In the genomic region with DNA sequence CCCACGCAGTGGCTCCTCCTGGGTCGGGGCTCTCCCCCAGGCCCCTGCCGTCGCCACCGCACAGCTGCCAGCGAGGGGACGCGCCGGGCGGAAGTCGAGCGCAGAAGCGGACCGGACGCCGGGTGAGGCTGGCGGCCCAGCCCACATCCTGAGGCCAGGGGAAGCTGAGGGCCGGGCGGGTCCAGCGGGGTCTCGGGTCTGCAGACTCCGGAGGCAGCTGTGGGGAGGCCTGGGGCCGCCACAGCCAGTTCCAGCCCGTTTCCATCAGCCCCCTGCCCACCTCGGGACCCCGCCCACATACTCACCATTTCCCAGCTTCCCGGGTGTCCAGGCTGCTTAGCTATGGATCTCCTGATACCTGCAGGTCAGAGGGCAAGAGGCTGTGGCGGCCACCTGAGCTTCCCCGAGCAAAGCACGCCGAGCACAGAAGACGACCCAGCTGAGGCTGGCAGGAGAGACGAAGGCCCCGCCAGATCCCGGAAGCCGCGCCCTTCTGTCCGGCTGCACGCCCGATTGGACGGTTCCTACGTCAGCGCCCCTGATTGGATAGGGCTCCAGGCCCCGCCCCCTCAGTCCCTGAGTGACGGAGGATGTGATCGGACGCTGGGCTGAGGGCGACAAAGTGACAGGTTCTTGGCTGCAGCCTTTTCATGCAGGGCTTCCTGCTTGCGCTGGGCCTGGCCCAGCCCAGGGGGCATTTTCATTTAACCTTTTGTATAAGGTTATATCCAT, we compare ENCODE assay signal across 8 cellular contexts. TPM values are rescaled to one million over a fixed set of nuclear protein-coding genes. Genes with fewer than 3 reads are reported as not detected.
DNase-seq lines count a peak whose midpoint lies in the region; ATAC-seq and TF ChIP-seq lines count a peak whose summit lies in the region.

No MANE protein-coding gene starts in this region.

- peaks cover 9% of the 10 kb centered on the region; the same call in 1 of the 2 replicates for H3K4me1 ChIP-seq in PC-9 (replicated peaks; ENCODE audit: insufficient read depth)
- H3K4me1 ChIP-seq in esophagus muscularis mucosa, result peaks cover 17 to 30% (median 22%) of the 10 kb centered on the region in 4 donors
- peaks cover 13 to 14% of the 10 kb centered on the region in 2 donors for H3K4me1 ChIP-seq in muscle layer of duodenum (ENCODE audit: control insufficient read depth in 1 of 2, insufficient read depth in 2 of 2, low read length in 2 of 2)

- no peaks in the 10 kb centered on the region for H3K36me3 ChIP-seq in PC-9 (ENCODE audit: low read depth)
- peaks cover 0 to 10% (median 0%) of the 10 kb centered on the region in 4 donors for H3K36me3 ChIP-seq in esophagus muscularis mucosa
- H3K36me3 ChIP-seq in muscle layer of duodenum (ENCODE audit: control insufficient read depth in 1 of 2, insufficient read depth in 2 of 2, low read length in 2 of 2), result no peaks in the 10 kb centered on the region

- TF ChIP-seq POLR2A in esophagus muscularis mucosa (IDR thresholded peaks at IDR 0.05; ENCODE audit: low read depth), result no peak

- peaks cover 28% of the 10 kb centered on the region for H3K79me2 ChIP-seq in PC-9 (ENCODE audit: low read depth)

- H3K9me3 ChIP-seq in PC-9 (ENCODE audit: insufficient read depth, low read depth), result no peaks in the 10 kb centered on the region
- H3K9me3 ChIP-seq in esophagus muscularis mucosa, result no peaks in the 10 kb centered on the region
- H3K9me3 ChIP-seq in muscle layer of duodenum (ENCODE audit: control insufficient read depth in 1 of 2, low read length in 2 of 2), result no peaks in the 10 kb centered on the region

- TF ChIP-seq CTCF in PC-9 (conservative IDR thresholded peaks at IDR 0.05) (no peak), esophagus muscularis mucosa (IDR thresholded peaks at IDR 0.05) (peak in 1 of 3 experiments; percentile 4)

- DNase-seq in DMS53 treated with DMSO at 0.1 percent for 48 hours (lab: John Stamatoyannopoulos, UW; ENCODE audit: unreplicated experiment) (peak; percentile 93), KBM-7 (peak; percentile 97), PC-9 (peak; percentile 84 to 96), esophagus muscularis mucosa (ENCODE audit: extremely low spot score) (peak; percentile 99)
- peak; percentile 91 for DNase-seq in activated T-cell treated with anti-CD3 and anti-CD28 coated beads, Interleukin-2, amount 50 U/mL, for 4 hours
- DNase-seq in stimulated activated CD8-positive, alpha-beta memory T cell treated with anti-CD3 and anti-CD28 coated beads, Interleukin-7, amount 100 ng/mL, for 24 hours (ENCODE audit: low read depth), result peak; percentile 96

- H3K27me3 Mint-ChIP-seq in activated T-cell treated with anti-CD3 and anti-CD28 coated beads, Interleukin-2, amount 50 U/mL, for 4 hours (ENCODE audit: low read depth), result no peaks in the 10 kb centered on the region

- H3K9me3 Mint-ChIP-seq in activated T-cell treated with anti-CD3 and anti-CD28 coated beads, Interleukin-2, amount 50 U/mL, for 4 hours, result no peaks in the 10 kb centered on the region

- under 1% methylated on average over 27 of the region's 49 CpGs for WGBS in esophagus muscularis mucosa

- peaks cover 70% of the 10 kb centered on the region for H3K4me1 Mint-ChIP-seq in activated T-cell treated with anti-CD3 and anti-CD28 coated beads, Interleukin-2, amount 50 U/mL, for 4 hours (ENCODE audit: low read depth)

- no peak for TF ChIP-seq EP300 in esophagus muscularis mucosa (IDR thresholded peaks at IDR 0.05)

- no peaks in the 10 kb centered on the region for H3F3A ChIP-seq in PC-9 (ENCODE audit: insufficient read depth, low read depth)

- no peaks in the 10 kb centered on the region; the same call in 1 of the 2 replicates for H4K20me1 ChIP-seq in PC-9 (ENCODE audit: insufficient read depth)

- H3K27me3 ChIP-seq in PC-9 (ENCODE audit: insufficient read depth, low read depth) (no peaks in the 10 kb centered on the region), esophagus muscularis mucosa (no peaks in the 10 kb centered on the region), muscle layer of duodenum (ENCODE audit: low read depth, low read length) (no peaks in the 10 kb centered on the region)

- H2AFZ ChIP-seq in PC-9, result peak overlapping the region; percentile 89

- H3K27ac ChIP-seq in PC-9 (0 out of 2 replicates have a peak overlapping the region, but pooled peaks have one; percentile 34), esophagus muscularis mucosa (replicated peaks in 1 of 4) (peak overlapping the region; percentile 81 to 93 (median 88)), muscle layer of duodenum (ENCODE audit: low read length) (peak overlapping the region; percentile 75)

- intact Hi-C loops in PC-9 (cut with micrococcal nuclease; ENCODE audit: unreplicated experiment) (loop anchor here (1.0 to 2.0 kb wide), 3 partner anchors 120 to 279 kb away; a partner anchor contains a TSS), esophagus muscularis mucosa (cut with DNase I) (loop anchor here (2.0 kb wide), 1 partner anchor 38 kb away; a partner anchor contains a TSS)

- POLR2A ChIA-PET in PC-9 (lab: Charles Lee; ENCODE audit: unreplicated experiment), result no interaction called here

- peaks cover 26% of the 10 kb centered on the region for H3K36me3 Mint-ChIP-seq in activated T-cell treated with anti-CD3 and anti-CD28 coated beads, Interleukin-2, amount 50 U/mL, for 4 hours (ENCODE audit: insufficient read depth)

- BruUV-seq in PC-9 (replicated peaks; lab: Mats Ljungman, UMichigan), result no TSS peak

- CTCF ChIA-PET in PC-9 (lab: Charles Lee), result no interaction called here

- H3K4me3 ChIP-seq in PC-9, result peak overlapping the region; percentile 90
- peak overlapping the region; percentile 85 to 96 (median 92) for H3K4me3 ChIP-seq in esophagus muscularis mucosa
- peak overlapping the region; percentile 88 to 92 for H3K4me3 ChIP-seq in muscle layer of duodenum (ENCODE audit: low read depth in 1 of 2, low read length in 2 of 2)

- H3K9me2 ChIP-seq in PC-9 (ENCODE audit: insufficient read depth), result no peaks in the 10 kb centered on the region

- peak overlapping the region; percentile 94 for H3K4me3 Mint-ChIP-seq in activated T-cell treated with anti-CD3 and anti-CD28 coated beads, Interleukin-2, amount 50 U/mL, for 4 hours

- peak; percentile 90 for ATAC-seq in GM21723 (IDR thresholded peaks at IDR 0.05; ENCODE audit: unreplicated experiment)
- ATAC-seq in activated T-cell treated with anti-CD3 and anti-CD28 coated beads, Interleukin-2, amount 50 U/mL, for 4 hours, result peak; percentile 99

- peak overlapping the region; percentile 95 for H3K4me2 ChIP-seq in PC-9

- in situ Hi-C loops in KBM-7 (cut with MboI; ENCODE audit: low pct_unique_long_range_greater_than_20kb, low sequenced_read_pairs), result no loop called here

RNA-seq across cellular contexts. Expression of a gene that starts 38.7 kb away (rescaled TPM):
- 9.5 and 10.1 TPM in 2 replicates for total RNA-seq in PC-9 (2021)
- total RNA-seq in activated T-cell treated with anti-CD3 and anti-CD28 coated beads, Interleukin-2, amount 50 U/mL, for 4 hours, result 10 to 100 TPM; 16.6 to 19.6 (median 17.0) TPM
- total RNA-seq in esophagus muscularis mucosa, result 10 to 100 TPM; 21.6 to 62.7 (median 43.3) TPM

RNA-seq across cellular contexts. Expression of a gene that starts 45.3 kb away (rescaled TPM):
- total RNA-seq in PC-9 (2021), result not detected in 2 replicates
- total RNA-seq in activated T-cell treated with anti-CD3 and anti-CD28 coated beads, Interleukin-2, amount 50 U/mL, for 4 hours, result not detected
- not detected for total RNA-seq in esophagus muscularis mucosa

Comparison
In these comparisons a context has a peak if more than half of its experiments do, and no peak if none do; other contexts are left out.
1. Peak in every context shown above with its lines: DNase-seq, ATAC-seq, H3K4me3 ChIP-seq and H3K27ac ChIP-seq.
2. H3K27ac ChIP-seq: peak in every context shown above with its lines; median percentile 88 in esophagus muscularis mucosa; 75 in muscle layer of duodenum; 34 in PC-9.